ENCODE assay signal across 8 cellular contexts in genomic region chr1:221829327-221830011, GRCh38.
A peak's percentile ranks its signal among the peaks of the same experiment; 100 is the strongest.
DNase-seq lines count a peak whose midpoint lies in the region; FAIRE-seq and TF ChIP-seq lines count a peak whose summit lies in the region.

No MANE protein-coding gene starts in this region.

- H4K20me1 ChIP-seq in keratinocyte (ENCODE audit: control insufficient read depth, extremely low read depth, insufficient read depth, low read length) = no peaks in the 10 kb centered on the region
- H4K20me1 ChIP-seq in Karpas-422 (ENCODE audit: insufficient read depth, low read depth, low read length) = no peaks in the 10 kb centered on the region

- H3K79me2 ChIP-seq in keratinocyte (ENCODE audit: control insufficient read depth, insufficient read depth, low read length) (no peaks in the 10 kb centered on the region), Karpas-422 (ENCODE audit: low read length) (no peaks in the 10 kb centered on the region)

- H2AFZ ChIP-seq in keratinocyte (ENCODE audit: control insufficient read depth, low read length) = no peak overlapping the region
- no peak overlapping the region for H2AFZ ChIP-seq in Karpas-422 (ENCODE audit: low read length)

- no peaks in the 10 kb centered on the region for H3K9me2 ChIP-seq in Karpas-422 (replicated peaks; ENCODE audit: insufficient read depth, low read length)

- no peaks in the 10 kb centered on the region for H3K27me3 ChIP-seq in keratinocyte (ENCODE audit: control insufficient read depth, extremely low read depth, insufficient read depth, low read length)
- no peaks in the 10 kb centered on the region for H3K27me3 ChIP-seq in Karpas-422 (ENCODE audit: low read length)

- dilution Hi-C loops in keratinocyte (cut with MboI; ENCODE audit: extremely low pct_ligation_motif_present, low sequenced_read_pairs) = no loop called here

- H3K4me3 ChIP-seq in AG04449 (ENCODE audit: low read depth, low read length) = no peak overlapping the region
- no peak overlapping the region for H3K4me3 ChIP-seq in keratinocyte (ENCODE audit: control insufficient read depth in 2 of 3, extremely low read depth in 1 of 3, insufficient read depth in 2 of 3, low read depth in 1 of 3, low read length in 3 of 3)
- H3K4me3 ChIP-seq in Karpas-422 (ENCODE audit: low read length) = no peak overlapping the region

- no peaks in the 10 kb centered on the region for H3K9me1 ChIP-seq in keratinocyte (ENCODE audit: control insufficient read depth, extremely low read depth, insufficient read depth, low read length)

- H3K9ac ChIP-seq in keratinocyte (ENCODE audit: control insufficient read depth, extremely low read depth, insufficient read depth, low read length) (no peak overlapping the region), Karpas-422 (ENCODE audit: low read length) (no peak overlapping the region)

- peak; percentile 91 for FAIRE-seq in keratinocyte (lab: Jason Lieb, UNC)

- POLR2A ChIA-PET in AG04449 (lab: Yijun Ruan, JAX) = interaction anchor here (0.9 kb wide), 1 partner anchor 29 kb away, joined by 4 read pairs; no protein-coding TSS in a partner anchor

- H3K4me1 ChIP-seq in keratinocyte (ENCODE audit: control insufficient read depth, extremely low read depth, insufficient read depth, low read length) (peaks cover 66% of the 10 kb centered on the region), Karpas-422 (ENCODE audit: low read length) (no peaks in the 10 kb centered on the region)

- TF ChIP-seq CTCF in AG04449 (IDR thresholded peaks at IDR 0.05; ENCODE audit: insufficient read depth, low read length, missing control alignments) (no peak), keratinocyte (optimal IDR thresholded peaks at IDR 0.05 in 1 of 3, IDR thresholded peaks at IDR 0.05 in 1 of 3, conservative IDR thresholded peaks at IDR 0.05 in 1 of 3; ENCODE audit: extremely low read depth in 1 of 3, insufficient read depth in 2 of 3, low read length in 3 of 3) (no peak)

- peak overlapping the region; percentile 68 for H3K27ac ChIP-seq in keratinocyte (ENCODE audit: control insufficient read depth, insufficient read depth, low read length)
- no peak overlapping the region for H3K27ac ChIP-seq in Karpas-422 (ENCODE audit: low read length)

- H3K9me3 ChIP-seq in keratinocyte (ENCODE audit: control insufficient read depth, low read depth, low read length) (no peaks in the 10 kb centered on the region), Karpas-422 (ENCODE audit: low read length) (no peaks in the 10 kb centered on the region)

- CTCF ChIA-PET in AG04449 (lab: Yijun Ruan, JAX) = interaction anchor here (0.8 to 1.8 kb wide), 4 partner anchors 12 to 25 kb away, joined by 3 to 5 read pairs (median 4); no protein-coding TSS in a partner anchor

- H3K4me2 ChIP-seq in keratinocyte (ENCODE audit: control insufficient read depth, extremely low read depth, insufficient read depth, low read depth, low read length) (peak overlapping the region; percentile 35), Karpas-422 (ENCODE audit: low read depth, low read length, poor library complexity, severe bottlenecking) (no peak overlapping the region)

- peak; percentile 89 for DNase-seq in AG04449 (ENCODE audit: low read depth, low spot score)
- peak; percentile 65 for DNase-seq in HPDE6-E6E7 (ENCODE audit: extremely low spot score)
- peak; percentile 14 for DNase-seq in activated T-helper 1 cell treated with Interleukin-2 at 50 U/mL for 16 hours (ENCODE audit: low read depth)
- DNase-seq in keratinocyte (ENCODE audit: low read depth, low spot score) = no peak
- DNase-seq in DMS 273 treated with DMSO at 0.1 percent for 48 hours (lab: John Stamatoyannopoulos, UW) = no peak
- DNase-seq in Karpas-422 = no peak
- no peak for DNase-seq in GF-D8 (lab: John Stamatoyannopoulos, UW)
- no peak for DNase-seq in mucosa of gallbladder (ENCODE audit: low spot score)

- H3K36me3 ChIP-seq in keratinocyte (ENCODE audit: control insufficient read depth in 2 of 2, extremely low read depth in 1 of 2, insufficient read depth in 2 of 2, low read length in 2 of 2) (no peaks in the 10 kb centered on the region), Karpas-422 (ENCODE audit: insufficient read depth, low read length) (no peaks in the 10 kb centered on the region)

Comparison
In these comparisons a context has a peak if more than half of its experiments do, and no peak if none do; other contexts are left out.
1. DNase-seq: peak in AG04449 (single experiment), HPDE6-E6E7 (single experiment) and activated T-helper 1 cell treated with Interleukin-2 at 50 U/mL for 16 hours (single experiment); none in keratinocyte (single experiment), DMS 273 treated with DMSO at 0.1 percent for 48 hours (single experiment), Karpas-422 (single experiment), GF-D8 (single experiment) and mucosa of gallbladder (single experiment).